Comparison of ENCODE assay signal across 8 cellular contexts in the genomic region with DNA sequence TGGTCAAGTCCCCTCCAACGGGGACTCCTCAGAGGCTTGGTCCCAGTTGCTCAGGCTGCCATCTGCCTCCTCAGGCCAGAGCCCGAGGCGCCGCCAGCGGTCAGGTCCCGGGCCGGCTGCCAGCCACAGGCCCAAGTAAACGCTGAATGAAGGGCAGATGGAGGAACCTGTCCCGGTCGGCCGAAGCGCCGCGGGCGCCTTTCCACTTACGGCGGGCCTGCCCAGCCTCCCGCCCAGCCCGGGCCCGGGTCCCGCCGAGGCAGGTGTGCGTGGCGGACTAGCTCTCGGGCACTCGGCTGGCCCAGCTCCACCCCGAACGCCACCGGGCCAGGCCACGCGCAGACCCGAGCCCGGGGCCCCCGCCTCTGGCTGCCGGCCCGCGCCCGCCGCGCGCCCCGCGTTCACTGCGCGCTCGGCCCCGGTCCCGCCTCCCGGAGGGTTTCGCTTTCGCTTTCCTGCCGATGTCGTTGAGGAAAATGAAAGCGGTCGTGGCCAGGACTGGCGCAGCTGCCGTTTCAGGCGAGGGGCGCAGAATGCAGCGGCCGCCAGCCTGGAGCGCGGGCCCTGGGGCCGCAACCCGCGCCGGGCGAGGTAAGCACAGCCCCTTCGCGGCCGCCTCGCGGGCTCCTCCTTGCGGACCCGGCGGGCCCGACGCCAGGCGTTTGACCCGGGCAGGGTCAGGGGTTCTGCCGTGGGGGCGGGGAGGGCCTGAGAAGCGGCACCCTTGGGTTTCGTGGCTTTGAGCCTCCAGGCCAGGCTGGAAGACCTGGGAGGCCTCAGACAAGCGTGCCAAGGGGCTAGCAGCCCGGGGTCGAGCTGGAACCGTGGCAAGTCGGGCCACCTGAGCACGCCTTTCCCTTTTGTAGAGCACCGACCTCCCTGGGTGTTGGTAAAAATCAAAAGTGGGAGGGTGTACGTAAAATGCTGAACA. TPM values are rescaled to one million over a fixed set of nuclear protein-coding genes. Genes with fewer than 3 reads are reported as not detected.
DNase-seq lines count a peak whose midpoint lies in the region; ATAC-seq and TF ChIP-seq lines count a peak whose summit lies in the region.

No MANE protein-coding gene starts in this region.

- no peaks in the 10 kb centered on the region for H3K9me3 Mint-ChIP-seq in Calu3 (ENCODE audit: low read depth, unreplicated experiment)
- no peaks in the 10 kb centered on the region for H3K9me3 Mint-ChIP-seq in activated T-cell treated with anti-CD3 and anti-CD28 coated beads, Interleukin-2, amount 50 U/mL, for 24 hours
- H3K9me3 Mint-ChIP-seq in naive B cell = peaks cover 0 to 5% (median 0%) of the 10 kb centered on the region in 7 donors

- H3K36me3 ChIP-seq in esophagus muscularis mucosa = no peaks in the 10 kb centered on the region

- WGBS in esophagus muscularis mucosa = 0% methylated on average over 13 of the region's 92 CpGs

- BruUV-seq in Calu3 (replicated peaks; lab: Mats Ljungman, UMichigan) = no TSS peak

- H3K4me1 Mint-ChIP-seq in Calu3 (ENCODE audit: low read depth, unreplicated experiment) (peaks cover 59% of the 10 kb centered on the region), naive B cell (peaks cover 59 to 86% (median 68%) of the 10 kb centered on the region in 3 donors)
- H3K4me1 Mint-ChIP-seq in activated T-cell treated with anti-CD3 and anti-CD28 coated beads, Interleukin-2, amount 50 U/mL, for 24 hours (ENCODE audit: low read depth) = peaks cover 80% of the 10 kb centered on the region

- H3K27ac Mint-ChIP-seq in Calu3 (ENCODE audit: unreplicated experiment) (peak overlapping the region; percentile 78), naive B cell (peak overlapping the region; percentile 95 to 99 (median 99))
- peak overlapping the region; percentile 99 for H3K27ac Mint-ChIP-seq in activated T-cell treated with anti-CD3 and anti-CD28 coated beads, Interleukin-2, amount 50 U/mL, for 24 hours

- no peak for TF ChIP-seq EP300 in esophagus muscularis mucosa (IDR thresholded peaks at IDR 0.05)

- TF ChIP-seq CTCF in Calu3 (IDR thresholded peaks at IDR 0.05; ENCODE audit: unreplicated experiment) (peak; percentile 85), esophagus muscularis mucosa (IDR thresholded peaks at IDR 0.05) (peak; percentile 38 to 67 (median 47))

- CTCF ChIA-PET in Calu3 (lab: Charles Lee) = interaction anchor here (0.6 to 3.0 kb wide), 10 partner anchors 19 to 1954 kb away, joined by 3 to 13 read pairs (median 6); no protein-coding TSS in a partner anchor

- H3K4me3 Mint-ChIP-seq in Calu3 (ENCODE audit: low read depth, unreplicated experiment) (peak overlapping the region; percentile 75), naive B cell (peak overlapping the region; percentile 91 to 100 (median 98))
- H3K4me3 Mint-ChIP-seq in activated T-cell treated with anti-CD3 and anti-CD28 coated beads, Interleukin-2, amount 50 U/mL, for 24 hours = peak overlapping the region; percentile 93

- H3K36me3 Mint-ChIP-seq in Calu3 (ENCODE audit: insufficient read depth, unreplicated experiment) (peaks cover 20% of the 10 kb centered on the region), naive B cell (peaks cover 0 to 9% of the 10 kb centered on the region in 2 donors)
- peaks cover 31% of the 10 kb centered on the region for H3K36me3 Mint-ChIP-seq in activated T-cell treated with anti-CD3 and anti-CD28 coated beads, Interleukin-2, amount 50 U/mL, for 24 hours (ENCODE audit: low read depth)

- ATAC-seq in GM19455 (IDR thresholded peaks at IDR 0.05; ENCODE audit: unreplicated experiment) (peak; percentile 54), HG03571 (IDR thresholded peaks at IDR 0.05; ENCODE audit: unreplicated experiment) (peak; percentile 66), naive B cell (ENCODE audit: low read depth in 2 of 2) (peak; percentile 85 to 86)

- H3K9me3 ChIP-seq in esophagus muscularis mucosa = no peaks in the 10 kb centered on the region

- H3K4me3 ChIP-seq in esophagus muscularis mucosa = peak overlapping the region; percentile 73 to 94 (median 78)

- H3K27me3 Mint-ChIP-seq in Calu3 (ENCODE audit: unreplicated experiment) = no peaks in the 10 kb centered on the region
- H3K27me3 Mint-ChIP-seq in activated T-cell treated with anti-CD3 and anti-CD28 coated beads, Interleukin-2, amount 50 U/mL, for 24 hours = no peaks in the 10 kb centered on the region
- H3K27me3 Mint-ChIP-seq in naive B cell = no peaks in the 10 kb centered on the region

- peak overlapping the region; percentile 96 to 99 (median 98) for H3K27ac ChIP-seq in esophagus muscularis mucosa (replicated peaks in 1 of 4)

- H3K27me3 ChIP-seq in esophagus muscularis mucosa = no peaks in the 10 kb centered on the region

- H3K4me1 ChIP-seq in esophagus muscularis mucosa = peaks cover 63 to 72% (median 69%) of the 10 kb centered on the region in 4 donors

- TF ChIP-seq POLR2A in esophagus muscularis mucosa (IDR thresholded peaks at IDR 0.05; ENCODE audit: low read depth) = no peak

- intact Hi-C loops in Calu3 (cut with micrococcal nuclease; ENCODE audit: unreplicated experiment) (loop anchor here (1.0 kb wide), 1 partner anchor 23 kb away; no protein-coding TSS in a partner anchor), esophagus muscularis mucosa (cut with DNase I) (loop anchor here (2.0 to 5.0 kb wide), 2 partner anchors 24 to 87 kb away; no protein-coding TSS in a partner anchor)

- DNase-seq in Calu3 (peak; percentile 91), OCI-M1 (lab: John Stamatoyannopoulos, UW) (peak; percentile 95), esophagus muscularis mucosa (ENCODE audit: extremely low spot score) (peak; percentile 94), naive B cell (peak; percentile 89)
- DNase-seq in activated T-cell treated with anti-CD3 and anti-CD28 coated beads, Interleukin-2, amount 50 U/mL, for 24 hours = peak; percentile 91
- peak; percentile 72 to 86 (median 79) for DNase-seq in stimulated activated naive CD4-positive, alpha-beta T cell (lab: John Stamatoyannopoulos, UW)

RNA-seq across cellular contexts. Expression of gene SLC22A5, which starts 41.2 kb away (rescaled TPM):
- 24.6 and 25.4 TPM in 2 replicates for total RNA-seq in Calu3 (2022)
- total RNA-seq in esophagus muscularis mucosa = 1 to 10 TPM; 6.2 to 8.8 (median 7.5) TPM
- 1 to 10 TPM; 1.5 to 3.1 (median 1.9) TPM for polyA plus RNA-seq in naive B cell (ENCODE audit: low read depth in 6 of 6)

Comparison
In these comparisons a context has a peak if more than half of its experiments do, and no peak if none do; other contexts are left out.
1. Peak in every context shown above with its lines: DNase-seq, ATAC-seq, H3K4me3 ChIP-seq and H3K27ac ChIP-seq.